ENCODE assay signal across 10 cellular contexts in the genomic region with DNA sequence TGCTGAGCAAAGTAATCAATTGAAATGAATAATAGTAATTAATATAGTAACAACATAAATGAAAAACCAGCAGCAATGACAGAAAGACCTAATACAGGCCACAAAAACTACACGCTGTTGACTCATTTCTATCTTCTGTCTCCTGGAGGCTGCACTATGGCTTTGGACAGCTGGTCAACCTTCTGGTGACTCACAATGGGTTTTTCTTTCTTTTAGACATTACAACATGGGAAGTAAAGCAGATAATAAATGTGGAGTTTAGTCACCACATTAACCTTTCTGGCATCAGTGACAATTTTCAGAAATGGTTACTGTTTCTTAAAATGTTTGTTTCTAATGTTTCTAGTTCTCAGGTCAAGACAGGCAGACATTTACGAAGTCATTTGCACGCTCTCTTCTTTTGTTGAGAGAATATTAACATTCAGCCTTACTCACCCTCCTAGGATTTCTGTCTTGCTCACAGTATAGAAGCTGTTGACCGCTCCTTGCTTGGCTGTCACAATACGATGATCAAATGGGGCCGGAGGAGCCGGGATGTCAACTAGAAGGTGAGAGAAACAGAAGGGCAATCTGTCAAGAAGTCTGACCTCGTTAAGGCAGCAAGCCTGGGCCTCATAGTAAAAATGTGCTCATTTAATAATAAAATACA.
DNase-seq lines count a peak whose midpoint lies in the region; ATAC-seq and TF ChIP-seq lines count a peak whose summit lies in the region.
"Had no signal": no experiment of that assay in that cellular context is flagged by ENCODE, and none has a peak within 500 bp of the region (broad histone marks: within the 10 kb centered on the region; RNA-seq: fewer than 3 reads in every experiment).

No MANE protein-coding gene starts in this region.

- DNase-seq in AG09309 (ENCODE audit: low read depth) (peak; percentile 59), HCT116 (ENCODE audit: low read depth, low spot score) (no peak), T1000 (lab: John Stamatoyannopoulos, UW) (peak; percentile 13), foreskin melanocyte (peak; percentile 40), midbrain (lab: John Stamatoyannopoulos, UW) (no peak), WTC11 (ENCODE audit: low spot score) (no peak)
- no peak for DNase-seq in activated CD4-positive, alpha-beta T cell treated with anti-CD3 and anti-CD28 coated beads for 4 hours
- DNase-seq: activated T-cell treated with anti-CD3 and anti-CD28 coated beads, Interleukin-2, amount 50 U/mL, for 48 hours; erythroblast had no signal

- TF ChIP-seq POLR2A in HCT116 (IDR thresholded peaks at IDR 0.05; ENCODE audit: borderline replicate concordance, extremely low read depth, insufficient read depth, insufficient read length) = no peak

- no peaks in the 10 kb centered on the region for H3K27me3 ChIP-seq in HCT116 (ENCODE audit: insufficient read depth, low read length)

- peaks cover 4% of the 10 kb centered on the region; the same call in 1 of the 2 replicates for H3K4me1 Mint-ChIP-seq in WTC11

- TF ChIP-seq CTCF in AG09309 (IDR thresholded peaks at IDR 0.05; ENCODE audit: control insufficient read depth, insufficient read depth, low read depth, low read length, missing control alignments) = no peak
- TF ChIP-seq CTCF in HCT116 (IDR thresholded peaks at IDR 0.05 in 2 of 3, conservative IDR thresholded peaks at IDR 0.05 in 1 of 3; ENCODE audit: borderline replicate concordance in 1 of 3, insufficient read depth in 1 of 3, low read depth in 2 of 3, low read length in 2 of 3) = no peak
- TF ChIP-seq CTCF in WTC11 (IDR thresholded peaks at IDR 0.05) = no peak

- H3K9me3 Mint-ChIP-seq in WTC11 = peaks cover 3% of the 10 kb centered on the region; the same call in 1 of the 2 replicates

- H3K9me3 ChIP-seq in HCT116 (ENCODE audit: control insufficient read depth in 1 of 2, insufficient read depth in 1 of 2, low read depth in 1 of 2, low read length in 2 of 2) = peaks cover 0 to 5% of the 10 kb centered on the region in 2 experiments; a peak in 1 of 4 replicates

- no TSS peak for BruUV-seq in HCT116 (replicated peaks; lab: Mats Ljungman, UMichigan)

- no peaks in the 10 kb centered on the region for H3K36me3 Mint-ChIP-seq in WTC11

- POLR2A ChIA-PET in HCT116 (lab: Charles Lee) = no interaction called here
- POLR2A ChIA-PET in WTC11 (lab: Charles Lee) = no interaction called here

- ATAC-seq in HCT116 (no peak), GM18873 (IDR thresholded peaks at IDR 0.05; ENCODE audit: low FRiP score, unreplicated experiment) (no peak), WTC11 (no peak)

- no peak overlapping the region for H2AFZ ChIP-seq in HCT116 (ENCODE audit: low read depth, low read length, poor library complexity, severe bottlenecking)

- H3K79me2 ChIP-seq in HCT116 (ENCODE audit: insufficient read depth, low read length) = no peaks in the 10 kb centered on the region

- H3K4me3 ChIP-seq in AG09309 (ENCODE audit: control insufficient read depth, low read depth, low read length) = no peak overlapping the region
- no peak overlapping the region for H3K4me3 ChIP-seq in HCT116 (replicated peaks in 1 of 2; ENCODE audit: low read depth in 1 of 2, low read length in 2 of 2)

- H4K20me1 ChIP-seq in HCT116 (ENCODE audit: insufficient read depth) = no peaks in the 10 kb centered on the region

- peaks cover 10 to 24% of the 10 kb centered on the region in 2 experiments for H3K4me1 ChIP-seq in HCT116 (ENCODE audit: control insufficient read depth in 1 of 2, insufficient read depth in 2 of 2, low read length in 2 of 2)

- no peak overlapping the region for H3K27ac Mint-ChIP-seq in WTC11

- H3K27me3 Mint-ChIP-seq in WTC11 (ENCODE audit: low read depth) = no peaks in the 10 kb centered on the region

- CTCF ChIA-PET in HCT116 (lab: Charles Lee) = no interaction called here
- CTCF ChIA-PET in WTC11 (lab: Charles Lee) = no interaction called here

- intact Hi-C loops in HCT116 (cut with micrococcal nuclease) = no loop called here

- no peak overlapping the region for H3K9ac ChIP-seq in HCT116 (ENCODE audit: low read length)

- H3K27ac ChIP-seq in HCT116 (ENCODE audit: low read depth, low read length) = no peak overlapping the region

- no peaks in the 10 kb centered on the region for H3K9me2 ChIP-seq in HCT116 (ENCODE audit: insufficient read depth)

- RAD21 ChIA-PET in HCT116 (lab: Charles Lee; ENCODE audit: low non-redundant PET in 1 of 2, low total read pairs in 2 of 2, uncharacterized antibody in 2 of 2, unreplicated experiment in 2 of 2) = no interaction called here

- no peak for TF ChIP-seq RAD21 in HCT116 (IDR thresholded peaks at IDR 0.05; ENCODE audit: low read depth)

- H3K4me3 Mint-ChIP-seq in WTC11 = no peak overlapping the region

- no peaks in the 10 kb centered on the region for H3K36me3 ChIP-seq in HCT116 (ENCODE audit: control insufficient read depth in 1 of 2, insufficient read depth in 2 of 2, low read length in 2 of 2)

- no peak overlapping the region for H3K4me2 ChIP-seq in HCT116 (ENCODE audit: low read length)

TF ChIP-seq in HCT116, 20 proteins besides CTCF, POLR2A, EP300 and RAD21:
- TF ChIP-seq POLR2AphosphoS5 (IDR thresholded peaks at IDR 0.05; ENCODE audit: low read depth, low read length) = no peak
- TF ChIP-seq, protein P1, sequence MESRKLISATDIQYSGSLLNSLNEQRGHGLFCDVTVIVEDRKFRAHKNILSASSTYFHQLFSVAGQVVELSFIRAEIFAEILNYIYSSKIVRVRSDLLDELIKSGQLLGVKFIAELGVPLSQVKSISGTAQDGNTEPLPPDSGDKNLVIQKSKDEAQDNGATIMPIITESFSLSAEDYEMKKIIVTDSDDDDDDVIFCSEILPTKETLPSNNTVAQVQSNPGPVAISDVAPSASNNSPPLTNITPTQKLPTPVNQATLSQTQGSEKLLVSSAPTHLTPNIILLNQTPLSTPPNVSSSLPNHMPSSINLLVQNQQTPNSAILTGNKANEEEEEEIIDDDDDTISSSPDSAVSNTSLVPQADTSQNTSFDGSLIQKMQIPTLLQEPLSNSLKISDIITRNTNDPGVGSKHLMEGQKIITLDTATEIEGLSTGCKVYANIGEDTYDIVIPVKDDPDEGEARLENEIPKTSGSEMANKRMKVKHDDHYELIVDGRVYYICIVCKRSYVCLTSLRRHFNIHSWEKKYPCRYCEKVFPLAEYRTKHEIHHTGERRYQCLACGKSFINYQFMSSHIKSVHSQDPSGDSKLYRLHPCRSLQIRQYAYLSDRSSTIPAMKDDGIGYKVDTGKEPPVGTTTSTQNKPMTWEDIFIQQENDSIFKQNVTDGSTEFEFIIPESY (IDR thresholded peaks at IDR 0.05; ENCODE audit: extremely low read depth, insufficient replicate concordance, low read length) = no peak
- peak; percentile 23; the same call in 1 of the 2 replicates for TF ChIP-seq JUND (IDR thresholded peaks at IDR 0.05)
- no peak for TF ChIP-seq ZFX (IDR thresholded peaks at IDR 0.05)
- TF ChIP-seq FOSL1 (IDR thresholded peaks at IDR 0.05; ENCODE audit: low read depth) = peak; percentile 65
- peak; percentile 25; the same call in 1 of the 2 replicates for TF ChIP-seq SP1 (IDR thresholded peaks at IDR 0.05; ENCODE audit: low read depth)
- TF ChIP-seq ZNF274 (IDR thresholded peaks at IDR 0.05; ENCODE audit: low read depth, low read length) = no peak
TF ChIP-seq in HCT116: peak in this region for 3.

TF ChIP-seq in WTC11, 78 proteins besides CTCF, POLR2A, EP300 and RAD21 (continues in another document):
- TF ChIP-seq IRF2 (CRISPR knock-in tag; IDR thresholded peaks at IDR 0.05; ENCODE audit: borderline replicate concordance, low read depth) (no peak), KAT7 (CRISPR knock-in tag; IDR thresholded peaks at IDR 0.05; ENCODE audit: borderline replicate concordance) (no peak)
- TF ChIP-seq, protein P2, sequence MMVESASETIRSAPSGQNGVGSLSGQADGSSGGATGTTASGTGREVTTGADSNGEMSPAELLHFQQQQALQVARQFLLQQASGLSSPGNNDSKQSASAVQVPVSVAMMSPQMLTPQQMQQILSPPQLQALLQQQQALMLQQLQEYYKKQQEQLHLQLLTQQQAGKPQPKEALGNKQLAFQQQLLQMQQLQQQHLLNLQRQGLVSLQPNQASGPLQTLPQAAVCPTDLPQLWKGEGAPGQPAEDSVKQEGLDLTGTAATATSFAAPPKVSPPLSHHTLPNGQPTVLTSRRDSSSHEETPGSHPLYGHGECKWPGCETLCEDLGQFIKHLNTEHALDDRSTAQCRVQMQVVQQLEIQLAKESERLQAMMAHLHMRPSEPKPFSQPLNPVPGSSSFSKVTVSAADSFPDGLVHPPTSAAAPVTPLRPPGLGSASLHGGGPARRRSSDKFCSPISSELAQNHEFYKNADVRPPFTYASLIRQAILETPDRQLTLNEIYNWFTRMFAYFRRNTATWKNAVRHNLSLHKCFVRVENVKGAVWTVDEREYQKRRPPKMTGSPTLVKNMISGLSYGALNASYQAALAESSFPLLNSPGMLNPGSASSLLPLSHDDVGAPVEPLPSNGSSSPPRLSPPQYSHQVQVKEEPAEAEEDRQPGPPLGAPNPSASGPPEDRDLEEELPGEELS (CRISPR knock-in tag; IDR thresholded peaks at IDR 0.05) = no peak
- TF ChIP-seq, protein P3, sequence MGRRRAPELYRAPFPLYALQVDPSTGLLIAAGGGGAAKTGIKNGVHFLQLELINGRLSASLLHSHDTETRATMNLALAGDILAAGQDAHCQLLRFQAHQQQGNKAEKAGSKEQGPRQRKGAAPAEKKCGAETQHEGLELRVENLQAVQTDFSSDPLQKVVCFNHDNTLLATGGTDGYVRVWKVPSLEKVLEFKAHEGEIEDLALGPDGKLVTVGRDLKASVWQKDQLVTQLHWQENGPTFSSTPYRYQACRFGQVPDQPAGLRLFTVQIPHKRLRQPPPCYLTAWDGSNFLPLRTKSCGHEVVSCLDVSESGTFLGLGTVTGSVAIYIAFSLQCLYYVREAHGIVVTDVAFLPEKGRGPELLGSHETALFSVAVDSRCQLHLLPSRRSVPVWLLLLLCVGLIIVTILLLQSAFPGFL (CRISPR knock-in tag; IDR thresholded peaks at IDR 0.05; ENCODE audit: borderline replicate concordance) = no peak
- TF ChIP-seq, protein P4, sequence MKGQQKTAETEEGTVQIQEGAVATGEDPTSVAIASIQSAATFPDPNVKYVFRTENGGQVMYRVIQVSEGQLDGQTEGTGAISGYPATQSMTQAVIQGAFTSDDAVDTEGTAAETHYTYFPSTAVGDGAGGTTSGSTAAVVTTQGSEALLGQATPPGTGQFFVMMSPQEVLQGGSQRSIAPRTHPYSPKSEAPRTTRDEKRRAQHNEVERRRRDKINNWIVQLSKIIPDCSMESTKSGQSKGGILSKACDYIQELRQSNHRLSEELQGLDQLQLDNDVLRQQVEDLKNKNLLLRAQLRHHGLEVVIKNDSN (CRISPR knock-in tag; IDR thresholded peaks at IDR 0.05) = no peak

Comparison
In these comparisons a context has a peak if more than half of its experiments do, and no peak if none do; other contexts are left out.
1. DNase-seq: peak in AG09309 (single experiment), T1000 (single experiment) and foreskin melanocyte (single experiment); none in HCT116 (single experiment), midbrain (single experiment), WTC11 (single experiment) and activated CD4-positive, alpha-beta T cell treated with anti-CD3 and anti-CD28 coated beads for 4 hours (0 of 2).